ENCODE assay signal across 8 cellular contexts in the genomic region with DNA sequence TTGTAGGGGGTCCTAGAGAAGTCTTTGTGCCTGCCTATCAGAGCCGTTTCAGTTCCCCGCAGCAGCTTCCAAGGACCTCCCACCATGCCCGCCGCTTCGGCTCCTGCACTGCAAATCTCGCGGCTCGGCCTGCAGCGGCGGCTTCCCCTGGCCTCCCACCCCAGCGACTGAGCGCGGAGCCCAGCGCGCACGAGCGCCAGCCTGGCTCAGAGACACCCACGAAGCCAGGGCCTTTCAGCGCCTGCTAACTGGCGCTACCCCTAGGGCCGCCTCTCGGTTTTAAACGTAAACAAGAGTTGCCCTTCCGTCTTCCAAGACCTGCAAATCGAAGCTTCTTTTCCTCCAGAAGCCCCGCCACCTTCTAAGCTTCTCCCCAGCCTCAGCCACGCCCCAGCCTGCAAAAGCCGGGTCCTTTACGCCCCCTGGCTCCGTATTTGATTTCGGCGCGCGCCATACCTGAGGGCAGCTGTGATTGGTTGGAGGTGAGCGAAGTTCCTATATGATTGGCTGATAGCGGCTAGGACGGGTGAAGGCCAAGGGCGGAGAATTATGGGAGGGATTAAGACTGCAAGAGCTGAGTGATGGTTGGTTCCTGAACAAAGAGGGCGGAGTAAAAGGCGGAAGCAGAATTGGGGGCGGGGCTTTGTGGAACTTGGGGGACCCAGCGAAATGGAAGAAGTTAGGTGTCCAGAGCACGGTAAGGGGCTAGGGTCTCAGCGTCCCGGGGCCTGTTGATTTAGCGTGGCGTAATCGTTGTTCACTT. TPM values are rescaled to one million over a fixed set of nuclear protein-coding genes. Genes with fewer than 3 reads are reported as not detected.
DNase-seq lines count a peak whose midpoint lies in the region; ATAC-seq, FAIRE-seq and TF ChIP-seq lines count a peak whose summit lies in the region.

A gene (plus strand): TSS at position 649 of the 763 bp plus-strand sequence. CDS start 21 bp downstream, at position 670.

- peak; percentile 77 for TF ChIP-seq POLR2A in GM15510 (IDR thresholded peaks at IDR 0.05; ENCODE audit: borderline replicate concordance, extremely low read depth, insufficient read length)
- peak; percentile 41 for TF ChIP-seq POLR2A in prostate gland (IDR thresholded peaks at IDR 0.05)

- H3K27me3 ChIP-seq in prostate gland (replicated peaks; ENCODE audit: insufficient read depth), result no peaks in the 10 kb centered on the region

- no peak for FAIRE-seq in urothelium cell line (lab: Jason Lieb, UNC)

- under 1% methylated on average over 46 of the region's 48 CpGs for WGBS in prostate gland

- intact Hi-C loops in left ventricle myocardium superior (cut with micrococcal nuclease) (loop anchor here (10.0 kb wide), 1 partner anchor 65 kb away; a partner anchor contains a TSS), prostate gland (cut with DNase I) (loop anchor here (5.0 to 10.0 kb wide), 3 partner anchors 203 to 445 kb away; no protein-coding TSS in a partner anchor)

- no peaks in the 10 kb centered on the region for H3K36me3 ChIP-seq in prostate gland

- TF ChIP-seq CTCF in prostate gland (IDR thresholded peaks at IDR 0.05), result peak in 3 of 4 experiments; percentile 46 to 67 (median 55)

- DNase-seq in NCI-H146 treated with DMSO at 0.1 percent for 48 hours (lab: John Stamatoyannopoulos, UW; ENCODE audit: unreplicated experiment) (peak; percentile 99), T-helper 1 cell (peak; percentile 87 to 99 (median 93)), amniotic stem cell (lab: John Stamatoyannopoulos, UW) (peak; percentile 98), left ventricle myocardium superior (peak; percentile 87), prostate gland (ENCODE audit: low spot score) (peak; percentile 96), urothelium cell line (ENCODE audit: low spot score) (peak; percentile 99)

- peak within 1 kb of the TSS; percentile 51 to 71 for H3K27ac ChIP-seq in prostate gland

- no peaks in the 10 kb centered on the region for H3K4me1 ChIP-seq in prostate gland (replicated peaks)

- peak; percentile 90 for ATAC-seq in HG02884 (IDR thresholded peaks at IDR 0.05; ENCODE audit: unreplicated experiment)
- peak; percentile 99 for ATAC-seq in left ventricle myocardium superior

- peak within 1 kb of the TSS; percentile 54 to 58 for H3K4me3 ChIP-seq in prostate gland

- no peaks in the 10 kb centered on the region for H3K9me3 ChIP-seq in prostate gland

RNA-seq across cellular contexts. Expression of the gene that starts here (rescaled TPM):
- total RNA-seq in left ventricle myocardium superior (6.7 TPM), prostate gland (10 to 100 TPM; 11.2 to 11.6 TPM)

Comparison
In these comparisons a context has a peak if more than half of its experiments do, and no peak if none do; other contexts are left out.
1. Peak in every context shown above with its lines: DNase-seq, ATAC-seq, H3K4me3 ChIP-seq and H3K27ac ChIP-seq.